19 cellular contexts compared by ENCODE assay signal in the genomic region with DNA sequence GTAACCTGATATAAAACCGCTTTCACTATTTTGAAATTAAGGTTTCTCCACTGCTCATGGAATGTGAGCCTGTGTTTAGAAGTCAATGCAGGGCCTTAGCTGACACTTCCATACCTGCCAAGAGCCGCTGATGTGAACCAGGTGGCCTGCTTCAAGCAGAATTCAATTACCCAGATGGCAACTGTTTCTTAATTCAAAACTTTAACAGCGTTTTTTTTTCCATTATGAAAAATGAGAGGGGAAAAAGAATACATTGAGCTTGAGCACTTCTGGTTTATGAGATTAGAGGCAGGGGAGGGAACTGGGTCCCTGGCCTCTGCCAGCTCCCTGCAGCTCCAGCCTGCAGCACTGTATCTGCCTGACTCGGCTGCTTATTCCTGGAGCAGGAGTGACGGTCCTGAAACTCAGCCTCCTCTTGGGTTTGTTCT. TPM values are rescaled to one million over a fixed set of nuclear protein-coding genes. Genes with fewer than 3 reads are reported as not detected.
DNase-seq lines count a peak whose midpoint lies in the region; ATAC-seq and TF ChIP-seq lines count a peak whose summit lies in the region.
"Had no signal": no experiment of that assay in that cellular context is flagged by ENCODE, and none has a peak within 500 bp of the region (broad histone marks: within the 10 kb centered on the region; RNA-seq: fewer than 3 reads in every experiment).

No MANE protein-coding gene starts in this region.

- TF ChIP-seq POLR2A in gastroesophageal sphincter (IDR thresholded peaks at IDR 0.05), result no peak
- TF ChIP-seq POLR2A in testis (IDR thresholded peaks at IDR 0.05), result no peak

- no peak for DNase-seq in Right ventricle myocardium inferior (ENCODE audit: missing footprints)
- no peak for DNase-seq in right cardiac atrium
- DNase-seq in SK-N-DZ (ENCODE audit: low spot score), result peak; percentile 100
- DNase-seq in testis, result peak; percentile 74
- DNase-seq in hepatic stellate cell (ENCODE audit: low spot score), result no peak
- DNase-seq: activated CD8-positive, alpha-beta T cell treated with anti-CD3 and anti-CD28 coated beads for 36 hours; amygdala; Kasumi-1; lower lobe of right lung; NCI-H1694 treated with DMSO at 0.1 percent for 48 hours; NCI-H446 treated with DMSO at 0.1 percent for 48 hours; stimulated activated CD4-positive, alpha-beta T cell treated with anti-CD3 and anti-CD28 coated beads, Interleukin-4, amount 100 ng/mL, for 4 hours; T1000; trophoblast cell had no signal

- TF ChIP-seq CTCF in gastroesophageal sphincter (IDR thresholded peaks at IDR 0.05), result no peak
- no peak for TF ChIP-seq CTCF in testis (IDR thresholded peaks at IDR 0.05)

- no peak overlapping the region for H3K27ac ChIP-seq in right cardiac atrium (ENCODE audit: low read length)
- peak overlapping the region in 1 of 4 donors; percentile 4 for H3K27ac ChIP-seq in gastroesophageal sphincter
- H3K27ac ChIP-seq in testis, result no peak overlapping the region
- H3K27ac ChIP-seq: A549, lower lobe of right lung had no signal

- peak; percentile 66 for ATAC-seq in Right ventricle myocardium inferior
- no peak for ATAC-seq in right cardiac atrium
- ATAC-seq in gastroesophageal sphincter, result peak; percentile 46
- ATAC-seq in HG02884 (IDR thresholded peaks at IDR 0.05; ENCODE audit: unreplicated experiment), result no peak
- no peak for ATAC-seq in GM21526 (IDR thresholded peaks at IDR 0.05; ENCODE audit: low FRiP score, unreplicated experiment)
- ATAC-seq: A549; activated CD8-positive, alpha-beta T cell treated with anti-CD3 and anti-CD28 coated beads for 36 hours; lower lobe of right lung had no signal

- H3K4me1 ChIP-seq in right cardiac atrium (ENCODE audit: control insufficient read depth, insufficient read depth, low read length), result no peaks in the 10 kb centered on the region
- peaks cover 0 to 15% (median 0%) of the 10 kb centered on the region in 3 donors for H3K4me1 ChIP-seq in gastroesophageal sphincter
- no peaks in the 10 kb centered on the region for H3K4me1 ChIP-seq in testis
- H3K4me1 ChIP-seq: A549, lower lobe of right lung had no signal

- intact Hi-C loops in Right ventricle myocardium inferior (cut with DNase I), result no loop called here
- intact Hi-C loops in right cardiac atrium (cut with DNase I), result loop anchor here in 1 of 4 donors (10.0 kb wide), 1 partner anchor 119 kb away; no protein-coding TSS in a partner anchor
- intact Hi-C loops in testis (cut with DNase I; ENCODE audit: low total_unique reads), result no loop called here

- H3K4me3 ChIP-seq in right cardiac atrium (ENCODE audit: low read length) (no peak overlapping the region), gastroesophageal sphincter (no peak overlapping the region), testis (no peak overlapping the region)
- H3K4me3 ChIP-seq: A549, dorsolateral prefrontal cortex, lower lobe of right lung had no signal

- H3K9me3 ChIP-seq in right cardiac atrium (ENCODE audit: control insufficient read depth, low read length), result no peaks in the 10 kb centered on the region
- no peaks in the 10 kb centered on the region for H3K9me3 ChIP-seq in gastroesophageal sphincter
- H3K9me3 ChIP-seq in testis, result no peaks in the 10 kb centered on the region
- H3K9me3 ChIP-seq: A549, lower lobe of right lung had no signal

- 46% methylated on average over 5 of the region's 5 CpGs for WGBS in right cardiac atrium
- 24 to 33% methylated on average over 5 of the region's 5 CpGs for WGBS in gastroesophageal sphincter (ENCODE audit: low coverage in 1 of 2), 2 donors
- 55 to 61% methylated on average over 5 of the region's 5 CpGs for WGBS in testis, 2 donors

- H3K27me3 ChIP-seq in right cardiac atrium (ENCODE audit: control insufficient read depth, insufficient read depth) (no peaks in the 10 kb centered on the region), gastroesophageal sphincter (no peaks in the 10 kb centered on the region), testis (no peaks in the 10 kb centered on the region)
- H3K27me3 ChIP-seq: dorsolateral prefrontal cortex had no signal

- no peak for TF ChIP-seq EP300 in gastroesophageal sphincter (IDR thresholded peaks at IDR 0.05)

- H3K36me3 ChIP-seq in gastroesophageal sphincter, result no peaks in the 10 kb centered on the region
- H3K36me3 ChIP-seq in testis (ENCODE audit: low read depth, missing control alignments), result no peaks in the 10 kb centered on the region
- H3K36me3 ChIP-seq: lower lobe of right lung had no signal

RNA-seq across cellular contexts. Expression of a gene that starts 7.7 kb away (rescaled TPM):
- total RNA-seq in Right ventricle myocardium inferior (298 TPM), right cardiac atrium (100 to 1,000 TPM; 166 to 326 (median 226) TPM), gastroesophageal sphincter (100 to 1,000 TPM in 3 of 4 donors, 10 to 100 TPM in 1; 90.9 to 208 (median 174) TPM), testis (100 to 1,000 TPM; 444 to 561 TPM)
- polyA plus RNA-seq in right cardiac atrium (155 TPM), testis (ENCODE audit: insufficient read depth, low read depth, low replicate concordance) (394 TPM)
- 60.5 and 73.8 TPM in 2 replicates for polyA plus RNA-seq in SK-N-DZ (2014; cell fraction: cytosol; rRNA removed)
- polyA plus RNA-seq in SK-N-DZ (2014; cell fraction: nucleus; rRNA removed), result 64.6 and 149 TPM in 2 replicates

Comparison
In these comparisons a context has a peak if more than half of its experiments do, and no peak if none do; other contexts are left out.
1. ATAC-seq: peak in Right ventricle myocardium inferior (single experiment) and gastroesophageal sphincter (single experiment); none in right cardiac atrium (0 of 2), HG02884 (single experiment) and GM21526 (single experiment).
2. DNase-seq: peak in SK-N-DZ (single experiment) and testis (single experiment); none in Right ventricle myocardium inferior (single experiment), right cardiac atrium (0 of 3) and hepatic stellate cell (single experiment).